ENCODE assay signal across 15 cellular contexts in the genomic region with DNA sequence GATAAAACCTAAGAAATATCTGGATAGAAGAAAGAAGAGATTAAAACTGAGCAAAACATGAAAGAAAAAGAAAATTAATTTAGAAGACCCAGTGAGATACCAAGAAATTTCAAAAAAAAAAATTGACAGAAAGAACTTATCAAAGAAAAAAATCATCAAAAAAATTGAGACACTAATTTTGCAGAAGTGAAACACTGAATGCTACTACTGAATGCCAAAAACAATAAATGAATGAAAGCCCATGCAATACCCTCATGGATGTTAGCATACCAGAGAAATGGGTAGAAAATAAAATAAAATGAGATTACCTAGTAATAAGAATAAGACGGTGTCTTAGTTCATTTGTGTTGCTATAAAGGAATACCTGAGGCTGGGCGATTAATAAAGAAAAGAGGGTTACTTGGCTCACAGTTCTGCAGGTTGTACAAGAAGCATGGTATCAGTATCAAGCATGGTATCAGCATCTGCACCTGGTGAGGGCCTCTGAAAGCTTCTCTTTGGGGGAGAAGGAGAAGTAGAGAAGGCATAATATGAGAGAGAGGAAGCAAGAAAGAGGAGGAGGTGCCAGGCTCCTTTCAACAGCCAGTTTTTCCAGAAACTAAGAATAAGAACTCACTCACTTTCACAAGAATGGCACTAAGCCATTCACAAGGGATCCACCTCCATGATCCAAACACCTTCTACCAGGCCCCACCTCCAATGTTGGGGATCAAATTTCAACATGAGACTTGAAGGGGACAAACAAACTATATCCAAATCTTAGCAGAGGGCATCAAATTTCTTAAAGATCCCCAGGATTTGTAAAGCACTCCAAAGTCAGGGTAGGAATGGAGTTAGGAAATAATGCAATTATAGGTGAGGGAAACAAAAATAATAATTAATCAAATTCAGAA.
DNase-seq lines count a peak whose midpoint lies in the region; ATAC-seq, FAIRE-seq and TF ChIP-seq lines count a peak whose summit lies in the region.
"Had no signal": no experiment of that assay in that cellular context is flagged by ENCODE, and none has a peak within 500 bp of the region (broad histone marks: within the 10 kb centered on the region; RNA-seq: fewer than 3 reads in every experiment).

No MANE protein-coding gene starts in this region.

- H3K4me2 ChIP-seq in OCI-LY1 (ENCODE audit: low read length), result no peak overlapping the region

- intact Hi-C loops in pancreas (cut with DNase I), result no loop called here

- no peaks in the 10 kb centered on the region for H3K79me2 ChIP-seq in OCI-LY1 (ENCODE audit: insufficient read depth, low read length)

- H3K9me2 ChIP-seq in OCI-LY1 (ENCODE audit: low read depth, low read length), result no peaks in the 10 kb centered on the region

- H3K36me3 ChIP-seq in OCI-LY1 (ENCODE audit: insufficient read depth, low read length) (no peaks in the 10 kb centered on the region), pancreas (no peaks in the 10 kb centered on the region)
- H3K36me3 ChIP-seq in effector memory CD4-positive, alpha-beta T cell (ENCODE audit: control insufficient read depth, insufficient read depth, low read length), result no peaks in the 10 kb centered on the region

- no peaks in the 10 kb centered on the region for H3K27me3 ChIP-seq in OCI-LY1 (ENCODE audit: insufficient read depth, low read length)
- no peaks in the 10 kb centered on the region for H3K27me3 ChIP-seq in pancreas
- H3K27me3 ChIP-seq in effector memory CD4-positive, alpha-beta T cell (replicated peaks; ENCODE audit: control insufficient read depth, insufficient read depth, low read length, poor library complexity, severe bottlenecking), result no peaks in the 10 kb centered on the region

- H3K4me1 ChIP-seq in OCI-LY1 (ENCODE audit: insufficient read depth, low read length, severe bottlenecking), result peaks cover 12% of the 10 kb centered on the region
- no peaks in the 10 kb centered on the region for H3K4me1 ChIP-seq in pancreas
- H3K4me1 ChIP-seq in effector memory CD4-positive, alpha-beta T cell (ENCODE audit: control insufficient read depth, insufficient read depth, low read length, poor library complexity, severe bottlenecking), result no peaks in the 10 kb centered on the region

- ATAC-seq in GM19452 (IDR thresholded peaks at IDR 0.05; ENCODE audit: unreplicated experiment), result peak; percentile 60
- peak; percentile 53 for ATAC-seq in HG03025 (IDR thresholded peaks at IDR 0.05; ENCODE audit: low FRiP score, unreplicated experiment)
- ATAC-seq in pancreas, result no peak
- ATAC-seq: mucosa of descending colon; SK-N-SH treated with all-trans-retinoic acid at 6 μM for 48 hours; stimulated activated naive CD8-positive, alpha-beta T cell treated with anti-CD3 and anti-CD28 coated beads, Interleukin-15, Interleukin-2, amounts not matched to agents 100 U/mL and 50 U/mL, for 24 hours had no signal

- no peak for FAIRE-seq in pancreas (lab: Jason Lieb, UNC)
- FAIRE-seq: astrocyte had no signal

- no peak overlapping the region for H3K9ac ChIP-seq in OCI-LY1 (ENCODE audit: low read length)

- WGBS in pancreas, 2 donors, result 76% methylated on average over 2 of the region's 2 CpGs

- no peaks in the 10 kb centered on the region for H4K20me1 ChIP-seq in OCI-LY1 (ENCODE audit: insufficient read depth, low read length)

- no peak overlapping the region for H2AFZ ChIP-seq in OCI-LY1 (ENCODE audit: low read length)

- H3K27ac ChIP-seq in OCI-LY1 (ENCODE audit: low read depth, low read length, poor library complexity, severe bottlenecking) (peak overlapping the region; percentile 46), pancreas (no peak overlapping the region)
- no peak overlapping the region for H3K27ac ChIP-seq in effector memory CD4-positive, alpha-beta T cell (ENCODE audit: insufficient read depth, low read length, poor library complexity, severe bottlenecking)

- peak; percentile 9 to 32 for DNase-seq in AML-193 (lab: John Stamatoyannopoulos, UW)
- DNase-seq in NCI-H1694 treated with DMSO at 0.1 percent for 48 hours (lab: John Stamatoyannopoulos, UW), result no peak
- DNase-seq in pancreas, result no peak
- no peak for DNase-seq in occipital lobe (lab: John Stamatoyannopoulos, UW)
- no peak for DNase-seq in effector memory CD4-positive, alpha-beta T cell
- DNase-seq: activated T-cell treated with anti-CD3 and anti-CD28 coated beads, Interleukin-2, amount 50 U/mL, for 24 hours; mucosa of descending colon; NCI-H1694; stimulated activated CD4-positive, alpha-beta T cell treated with anti-CD3 and anti-CD28 coated beads, Interleukin-2, amount 100 ng/mL, for 48 hours; stimulated activated naive CD8-positive, alpha-beta T cell treated with anti-CD3 and anti-CD28 coated beads, Interleukin-15, Interleukin-2, amounts not matched to agents 100 U/mL and 50 U/mL, for 24 hours had no signal

- H3K4me3 ChIP-seq in OCI-LY1 (ENCODE audit: low read depth, low read length, poor library complexity, severe bottlenecking), result no peak overlapping the region
- no peak overlapping the region for H3K4me3 ChIP-seq in pancreas
- H3K4me3 ChIP-seq in effector memory CD4-positive, alpha-beta T cell (ENCODE audit: insufficient read depth, low read depth, low read length, poor library complexity, severe bottlenecking), result no peak overlapping the region
- H3K4me3 ChIP-seq: mucosa of descending colon had no signal

- TF ChIP-seq CTCF in OCI-LY1 (IDR thresholded peaks at IDR 0.05; ENCODE audit: low read length) (no peak), pancreas (IDR thresholded peaks at IDR 0.05) (no peak)

- no peaks in the 10 kb centered on the region for H3F3A ChIP-seq in OCI-LY1 (ENCODE audit: insufficient read depth, low read length)

- H3K9me3 ChIP-seq in OCI-LY1 (ENCODE audit: low read length), result no peaks in the 10 kb centered on the region
- H3K9me3 ChIP-seq in pancreas, result no peaks in the 10 kb centered on the region
- no peaks in the 10 kb centered on the region for H3K9me3 ChIP-seq in effector memory CD4-positive, alpha-beta T cell (ENCODE audit: control insufficient read depth, low read length)
- H3K9me3 ChIP-seq: mucosa of descending colon had no signal

Comparison
In these comparisons a context has a peak if more than half of its experiments do, and no peak if none do; other contexts are left out.
1. DNase-seq: peak in AML-193 (2 of 2); none in NCI-H1694 treated with DMSO at 0.1 percent for 48 hours (single experiment), pancreas (0 of 6), occipital lobe (single experiment) and effector memory CD4-positive, alpha-beta T cell (0 of 3).
2. ATAC-seq: peak in GM19452 (single experiment) and HG03025 (single experiment); none in pancreas (0 of 4).